8 cellular contexts compared by ENCODE assay signal in genomic region chr2:241844066-241844728, GRCh38. TPM values are rescaled to one million over a fixed set of nuclear protein-coding genes. Genes with fewer than 3 reads are reported as not detected.
A peak's percentile ranks its signal among the peaks of the same experiment; 100 is the strongest.
DNase-seq lines count a peak whose midpoint lies in the region; ATAC-seq and TF ChIP-seq lines count a peak whose summit lies in the region.

No MANE protein-coding gene starts in this region.

- H4K20me1 ChIP-seq in smooth muscle cell (ENCODE audit: low read depth), result no peaks in the 10 kb centered on the region

- H3K27ac ChIP-seq in adrenal gland (peak overlapping the region in 1 of 5 donors; percentile 77), iPS DF 6.9 (ENCODE audit: low read length) (no peak overlapping the region), smooth muscle cell (ENCODE audit: low read depth) (peak overlapping the region; percentile 4)

- H3K4me1 Mint-ChIP-seq in T-cell, result peaks cover 30 to 33% (median 32%) of the 10 kb centered on the region in 3 donors

- H3K9me3 ChIP-seq in adrenal gland (replicated peaks in 1 of 3) (no peaks in the 10 kb centered on the region), iPS DF 6.9 (ENCODE audit: control insufficient read depth, insufficient read depth, low read length) (no peaks in the 10 kb centered on the region), smooth muscle cell (replicated peaks; ENCODE audit: low read depth) (no peaks in the 10 kb centered on the region)

- intact Hi-C loops in adrenal gland (cut with DNase I), result no loop called here

- H3K36me3 Mint-ChIP-seq in T-cell, result no peaks in the 10 kb centered on the region

- TF ChIP-seq CTCF in adrenal gland (IDR thresholded peaks at IDR 0.05), result peak in 1 of 6 experiments; percentile 34
- no peak for TF ChIP-seq CTCF in smooth muscle cell (IDR thresholded peaks at IDR 0.05; ENCODE audit: borderline replicate concordance, insufficient read depth, poor library complexity, severe bottlenecking)

- CTCF ChIA-PET in T-cell (lab: Charles Lee), result interaction anchor here in 1 of 2 donors (0.9 to 1.4 kb wide), 3 partner anchors 24 to 141 kb away, joined by 3 to 5 read pairs (median 5); no protein-coding TSS in a partner anchor

- ATAC-seq in HG03108 (IDR thresholded peaks at IDR 0.05; ENCODE audit: unreplicated experiment) (peak; percentile 61), T-cell (replicated peaks in 1 of 4) (peak; percentile 82 to 87 (median 86))

- peak in 1 of 2 donors; percentile 46 for TF ChIP-seq POLR2A in adrenal gland (IDR thresholded peaks at IDR 0.05)

- H3F3A ChIP-seq in smooth muscle cell (ENCODE audit: low read depth), result peaks cover 4% of the 10 kb centered on the region

- H2AFZ ChIP-seq in smooth muscle cell (ENCODE audit: low read depth), result no peak overlapping the region

- WGBS in adrenal gland, 4 donors, result 5 to 14% (median 7%) methylated on average over 28 to 65 of the region's 65 CpGs
- WGBS in iPS DF 6.9 (ENCODE audit: insufficient coverage, insufficient read length), result no CpG with 5 or more reads among the region's 65 CpGs
- WGBS in smooth muscle cell (ENCODE audit: low lambda C conversion rate), result 12% methylated on average over 40 of the region's 65 CpGs

- H3K36me3 ChIP-seq in adrenal gland (replicated peaks in 1 of 2), result no peaks in the 10 kb centered on the region
- no peaks in the 10 kb centered on the region for H3K36me3 ChIP-seq in iPS DF 6.9 (ENCODE audit: control insufficient read depth, insufficient read depth, low read length)
- H3K36me3 ChIP-seq in smooth muscle cell (ENCODE audit: low read depth), result no peaks in the 10 kb centered on the region

- H3K27me3 ChIP-seq in adrenal gland (no peaks in the 10 kb centered on the region), iPS DF 6.9 (ENCODE audit: control insufficient read depth, insufficient read depth, low read length) (no peaks in the 10 kb centered on the region; the same call in none of the 2 replicates), smooth muscle cell (ENCODE audit: low read depth) (no peaks in the 10 kb centered on the region)

- H3K4me3 Mint-ChIP-seq in T-cell, result peak overlapping the region; percentile 72 to 79 (median 77)

- peak; percentile 50 for DNase-seq in NCI-H146 (lab: John Stamatoyannopoulos, UW)
- DNase-seq in NCI-H146 treated with DMSO at 0.1 percent for 48 hours (lab: John Stamatoyannopoulos, UW; ENCODE audit: unreplicated experiment), result no peak
- peak in 32 of 34 experiments; percentile 24 to 78 (median 46) for DNase-seq in T-cell
- DNase-seq in adrenal gland, result peak; percentile 61 to 84 (median 73)
- DNase-seq in iPS DF 6.9 (ENCODE audit: low read depth, low spot score), result no peak
- DNase-seq in smooth muscle cell (lab: John Stamatoyannopoulos, UW; ENCODE audit: unreplicated experiment), result peak; percentile 51
- no peak for DNase-seq in AML-193 (lab: John Stamatoyannopoulos, UW)

- POLR2A ChIA-PET in T-cell (lab: Charles Lee), result interaction anchor here in 1 of 2 donors (0.6 to 1.0 kb wide), 6 partner anchors 27 to 827 kb away, joined by 3 to 6 read pairs (median 4); partner anchors contain the start of gene ING5

- H3K79me2 ChIP-seq in smooth muscle cell (ENCODE audit: low read depth), result no peaks in the 10 kb centered on the region

- H3K4me1 ChIP-seq in adrenal gland (replicated peaks in 1 of 2), result peaks cover 0 to 7% of the 10 kb centered on the region in 2 donors
- no peaks in the 10 kb centered on the region for H3K4me1 ChIP-seq in iPS DF 6.9 (ENCODE audit: control insufficient read depth, insufficient read depth, low read length)
- no peaks in the 10 kb centered on the region for H3K4me1 ChIP-seq in smooth muscle cell (ENCODE audit: low read depth)

- H3K9ac ChIP-seq in smooth muscle cell (ENCODE audit: low read depth), result peak overlapping the region; percentile 10

- H3K9me3 Mint-ChIP-seq in T-cell, result no peaks in the 10 kb centered on the region

- H3K4me2 ChIP-seq in smooth muscle cell, result peak overlapping the region; percentile 71

- H3K27me3 Mint-ChIP-seq in T-cell, result peaks cover 0 to 2% of the 10 kb centered on the region in 2 donors

- H3K27ac Mint-ChIP-seq in T-cell, result peak overlapping the region in 1 of 2 donors; percentile 80

- H3K4me3 ChIP-seq in adrenal gland (peak overlapping the region in 1 of 4 donors; percentile 59), iPS DF 6.9 (ENCODE audit: low read length) (peak overlapping the region; percentile 51), smooth muscle cell (peak overlapping the region; percentile 40)

RNA-seq across cellular contexts. Expression of gene PDCD1, which starts 14.5 kb away (rescaled TPM):
- total RNA-seq in T-cell, result 1 to 10 TPM; 1.3 to 6.8 (median 5.2) TPM
- under 1 TPM in 6 of 8 donors, not detected in 2; 0.23 to 0.84 (median 0.32) TPM for total RNA-seq in adrenal gland
- polyA plus RNA-seq in adrenal gland, result 1 to 10 TPM in 1 of 3 donors, under 1 TPM in 1, not detected in 1; 0.81 to 2.0 TPM
- total RNA-seq in smooth muscle cell, result not detected in 2 replicates
- 0.12 TPM in 1 of 2 replicates, not detected in the other for polyA plus RNA-seq in smooth muscle cell

RNA-seq across cellular contexts. Expression of gene RTP5, which starts 25.3 kb away (rescaled TPM):
- total RNA-seq in T-cell (1 to 10 TPM in 4 of 5 donors, under 1 TPM in 1; 0.26 to 1.4 (median 1.3) TPM), adrenal gland (under 1 TPM in 1 of 8 donors, not detected in 7; 0.11 TPM), smooth muscle cell (not detected in 2 replicates)
- polyA plus RNA-seq in adrenal gland (under 1 TPM in 2 of 3 donors, not detected in 1; 0.07 to 0.56 TPM), smooth muscle cell (not detected in 2 replicates)

RNA-seq across cellular contexts. Expression of gene NEU4, which starts 35.2 kb away (rescaled TPM):
- total RNA-seq in T-cell (1 to 10 TPM in 2 of 5 donors, under 1 TPM in 1, not detected in 2; 0.26 to 1.6 (median 1.4) TPM), adrenal gland (1 to 10 TPM in 2 of 8 donors, under 1 TPM in 4, not detected in 2; 0.28 to 2.3 (median 0.47) TPM), smooth muscle cell (not detected in 2 replicates)
- polyA plus RNA-seq in adrenal gland (1 to 10 TPM in 1 of 3 donors, under 1 TPM in 1, not detected in 1; 0.17 to 1.3 TPM), smooth muscle cell (0.10 TPM in 1 of 2 replicates, not detected in the other)

Comparison
In these comparisons a context has a peak if more than half of its experiments do, and no peak if none do; other contexts are left out.
1. DNase-seq: peak in NCI-H146 (single experiment), T-cell (32 of 34), adrenal gland (7 of 7) and smooth muscle cell (single experiment); none in NCI-H146 treated with DMSO at 0.1 percent for 48 hours (single experiment), iPS DF 6.9 (single experiment) and AML-193 (0 of 2).